1 cellular context compared by ENCODE assay signal in genomic region chr22:35712672-35713071, GRCh38.
TF ChIP-seq lines count a peak whose summit lies in the region.

No MANE protein-coding gene starts in this region.

TF ChIP-seq in K562, 482 proteins besides CTCF, POLR2A, EP300 and RAD21 (continued from another document):
- no peak for TF ChIP-seq HMGXB4 (CRISPR knock-in tag; IDR thresholded peaks at IDR 0.05)
- TF ChIP-seq TRIM28 (IDR thresholded peaks at IDR 0.05): 0 out of 2 replicates have a peak, but pooled peaks have one; percentile 49
- TF ChIP-seq E2F5 (CRISPR knock-in tag; IDR thresholded peaks at IDR 0.05): no peak
- TF ChIP-seq CBX3 (IDR thresholded peaks at IDR 0.05; ENCODE audit: borderline replicate concordance in 1 of 2, low read length in 2 of 2): 0 out of 3 replicates have a peak, but pooled peaks of 1 of the 2 experiments have one; percentile 42
- TF ChIP-seq TAL1 (IDR thresholded peaks at IDR 0.05): no peak
- TF ChIP-seq YY1 (IDR thresholded peaks at IDR 0.05; ENCODE audit: borderline replicate concordance in 1 of 3, control insufficient read depth in 1 of 3, extremely low read depth in 1 of 3, insufficient read depth in 3 of 3, insufficient read length in 1 of 3, insufficient replicate concordance in 2 of 3, low read depth in 1 of 3, low read length in 2 of 3): peak in 1 of 3 experiments; percentile 85
- TF ChIP-seq CEBPB (tag; IDR thresholded peaks at IDR 0.05): no peak
- TF ChIP-seq CBX1 (IDR thresholded peaks at IDR 0.05; ENCODE audit: low read depth): no peak
- TF ChIP-seq NBN (IDR thresholded peaks at IDR 0.05; ENCODE audit: low read depth): no peak
- no peak for TF ChIP-seq POLR3A (IDR thresholded peaks at IDR 0.05; ENCODE audit: borderline replicate concordance, extremely low read depth, insufficient read depth, insufficient read length)
- no peak for TF ChIP-seq ZNF778 (CRISPR knock-in tag; IDR thresholded peaks at IDR 0.05)
